ENCODE assay signal across 9 cellular contexts in genomic region chr7:130893441-130893894, GRCh38.
A peak's percentile ranks its signal among the peaks of the same experiment; 100 is the strongest.
DNase-seq lines count a peak whose midpoint lies in the region; ATAC-seq and TF ChIP-seq lines count a peak whose summit lies in the region.
"Had no signal": no experiment of that assay in that cellular context is flagged by ENCODE, and none has a peak within 500 bp of the region (broad histone marks: within the 10 kb centered on the region; RNA-seq: fewer than 3 reads in every experiment).

No MANE protein-coding gene starts in this region.

- ATAC-seq in lung (ENCODE audit: insufficient read depth, low FRiP score), result no peak
- ATAC-seq in HG03045 (IDR thresholded peaks at IDR 0.05; ENCODE audit: unreplicated experiment), result no peak

- H3K4me1 Mint-ChIP-seq in activated naive CD8-positive, alpha-beta T cell (ENCODE audit: low read depth), result peaks cover 79% of the 10 kb centered on the region
- H3K4me1 Mint-ChIP-seq in activated naive CD8-positive, alpha-beta T cell treated with anti-CD3 and anti-CD28 coated beads for 36 hours, result peaks cover 68% of the 10 kb centered on the region

- 64 to 74% methylated on average over 7 of the region's 7 CpGs for WGBS in lung, 2 donors

- intact Hi-C loops in uterus (cut with DNase I; ENCODE audit: low total_unique reads), result loop anchor here (10.0 kb wide), 1 partner anchor 151 kb away; no protein-coding TSS in a partner anchor

- no peak overlapping the region for H3K4me3 ChIP-seq in lung
- no peak overlapping the region for H3K4me3 ChIP-seq in uterus
- no peak overlapping the region for H3K4me3 ChIP-seq in H7 (ENCODE audit: insufficient read depth, low read depth, low read length)

- H3K9me3 Mint-ChIP-seq in activated naive CD8-positive, alpha-beta T cell (ENCODE audit: low read depth), result no peaks in the 10 kb centered on the region
- H3K9me3 Mint-ChIP-seq in activated naive CD8-positive, alpha-beta T cell treated with anti-CD3 and anti-CD28 coated beads for 36 hours, result no peaks in the 10 kb centered on the region

- no peak for TF ChIP-seq CTCF in lung (IDR thresholded peaks at IDR 0.05; ENCODE audit: control extremely low read depth, extremely low read depth)
- no peak for TF ChIP-seq CTCF in uterus (IDR thresholded peaks at IDR 0.05)

- peak overlapping the region; percentile 87 for H3K27ac ChIP-seq in caudate nucleus (ENCODE audit: low read depth, low read length)
- H3K27ac ChIP-seq in lung (ENCODE audit: low read depth in 1 of 2, low read length in 1 of 2), result peak overlapping the region; percentile 65 to 68
- H3K27ac ChIP-seq in uterus, result peak overlapping the region; percentile 81 to 86

- H3K4me3 Mint-ChIP-seq in activated naive CD8-positive, alpha-beta T cell, result no peak overlapping the region
- H3K4me3 Mint-ChIP-seq in activated naive CD8-positive, alpha-beta T cell treated with anti-CD3 and anti-CD28 coated beads for 36 hours, result no peak overlapping the region

- H3K36me3 ChIP-seq in lung (ENCODE audit: control insufficient read depth in 2 of 2, insufficient read depth in 2 of 2, low read length in 2 of 2) (peaks cover 6 to 39% of the 10 kb centered on the region in 2 donors), uterus (no peaks in the 10 kb centered on the region), H7 (replicated peaks; ENCODE audit: control insufficient read depth, insufficient read depth, low read length) (no peaks in the 10 kb centered on the region)

- H3K27ac Mint-ChIP-seq in activated naive CD8-positive, alpha-beta T cell, result peak overlapping the region; percentile 97
- no peak overlapping the region for H3K27ac Mint-ChIP-seq in activated naive CD8-positive, alpha-beta T cell treated with anti-CD3 and anti-CD28 coated beads for 36 hours

- H3K4me1 ChIP-seq in lung (ENCODE audit: control insufficient read depth in 2 of 2, insufficient read depth in 2 of 2, low read length in 2 of 2) (peaks cover 6 to 15% of the 10 kb centered on the region in 2 donors), uterus (peaks cover 7 to 19% of the 10 kb centered on the region in 2 donors)

- no peaks in the 10 kb centered on the region for H3K27me3 Mint-ChIP-seq in activated naive CD8-positive, alpha-beta T cell
- H3K27me3 Mint-ChIP-seq in activated naive CD8-positive, alpha-beta T cell treated with anti-CD3 and anti-CD28 coated beads for 36 hours, result no peaks in the 10 kb centered on the region

- TF ChIP-seq POLR2A in uterus (IDR thresholded peaks at IDR 0.05), result no peak

- peaks cover 22% of the 10 kb centered on the region for H3K36me3 Mint-ChIP-seq in activated naive CD8-positive, alpha-beta T cell
- peaks cover 68% of the 10 kb centered on the region for H3K36me3 Mint-ChIP-seq in activated naive CD8-positive, alpha-beta T cell treated with anti-CD3 and anti-CD28 coated beads for 36 hours

- no peak for DNase-seq in activated naive CD8-positive, alpha-beta T cell treated with anti-CD3 and anti-CD28 coated beads for 36 hours
- DNase-seq in caudate nucleus (lab: John Stamatoyannopoulos, UW) (peak in 4 of 61 donors; percentile 28 to 44 (median 30)), lung (ENCODE audit: low spot score) (no peak), uterus (no peak), NCI-H187 treated with DMSO at 0.1 percent for 48 hours (lab: John Stamatoyannopoulos, UW) (no peak), H7 (no peak)
- DNase-seq: NCI-H345 had no signal

- no peaks in the 10 kb centered on the region for H3K27me3 ChIP-seq in lung (ENCODE audit: control insufficient read depth, insufficient read depth)
- H3K27me3 ChIP-seq in uterus, result no peaks in the 10 kb centered on the region
- H3K27me3 ChIP-seq in H7 (ENCODE audit: control insufficient read depth, insufficient read depth, low read length), result no peaks in the 10 kb centered on the region

- no peaks in the 10 kb centered on the region for H3K9me3 ChIP-seq in lung (ENCODE audit: control insufficient read depth in 2 of 2, insufficient read depth in 1 of 2, low read length in 1 of 2)
- no peaks in the 10 kb centered on the region for H3K9me3 ChIP-seq in uterus
